ENCODE assay signal across 8 cellular contexts in genomic region chr19:53103141-53103902, GRCh38. TPM values are rescaled to one million over a fixed set of nuclear protein-coding genes. Genes with fewer than 3 reads are reported as not detected.
DNase-seq lines count a peak whose midpoint lies in the region; ATAC-seq and TF ChIP-seq lines count a peak whose summit lies in the region.

TSS of gene ZNF160 (minus strand) at chr19:53103422. CDS start at chr19:53086276, 17,146 bp downstream.

- peak within 1 kb of the TSS; percentile 84 for H3K27ac ChIP-seq in muscle layer of colon (ENCODE audit: low read depth, low read length)

- peak within 1 kb of the TSS; percentile 90 for H3K4me3 ChIP-seq in Jurkat, Clone E6-1 (ENCODE audit: low read length)
- peak within 1 kb of the TSS; percentile 75 to 91 for H3K4me3 ChIP-seq in muscle layer of colon (ENCODE audit: low read depth in 1 of 2, low read length in 2 of 2)

- peak; percentile 92 for DNase-seq in DMS153 (lab: John Stamatoyannopoulos, UW)
- peak; percentile 95 for DNase-seq in Jurkat, Clone E6-1 (ENCODE audit: low read depth, low spot score)
- DNase-seq in activated T-cell treated with anti-CD3 and anti-CD28 coated beads, Interleukin-2, amount 50 U/mL, for 48 hours, result peak; percentile 99 to 100
- peak; percentile 99 for DNase-seq in stimulated activated CD8-positive, alpha-beta memory T cell treated with anti-CD3 and anti-CD28 coated beads, Interleukin-7, amount 100 ng/mL, for 24 hours (ENCODE audit: low read depth)

- no peaks in the 10 kb centered on the region for H3K27me3 ChIP-seq in muscle layer of colon (ENCODE audit: control insufficient read depth in 1 of 2, insufficient read depth in 2 of 2, low read length in 2 of 2)

- peak within 1 kb of the TSS; percentile 61 for H3K9ac ChIP-seq in muscle layer of colon (ENCODE audit: low read length)

- peaks cover 12% of the 10 kb centered on the region for H3K4me1 ChIP-seq in muscle layer of colon (ENCODE audit: insufficient read depth, low read length)

- H3K36me3 ChIP-seq in muscle layer of colon (ENCODE audit: insufficient read depth, low read length), result peaks cover 13% of the 10 kb centered on the region

- ATAC-seq in GM21576 (IDR thresholded peaks at IDR 0.05; ENCODE audit: unreplicated experiment) (peak; percentile 91), esophagus mucosa (peak; percentile 98)

- no peaks in the 10 kb centered on the region for H3K9me3 ChIP-seq in muscle layer of colon (ENCODE audit: low read length)

TF ChIP-seq in PFSK-1, 5 proteins besides CTCF, POLR2A, EP300 and RAD21:
- peak; percentile 64; the same call in 1 of the 2 replicates for TF ChIP-seq POLR2AphosphoS5 (IDR thresholded peaks at IDR 0.05; ENCODE audit: low read depth, low read length)
- TF ChIP-seq FOXP2 (optimal IDR thresholded peaks at IDR 0.05; ENCODE audit: borderline replicate concordance, extremely low read depth, extremely low read length, insufficient read depth), result no peak
- peak; percentile 67; the same call in 1 of the 2 replicates for TF ChIP-seq TAF1 (IDR thresholded peaks at IDR 0.05; ENCODE audit: borderline replicate concordance, insufficient read depth, low read length)
- TF ChIP-seq SIN3A (IDR thresholded peaks at IDR 0.05; ENCODE audit: borderline replicate concordance, insufficient read depth, low read length), result no peak
- TF ChIP-seq REST (IDR thresholded peaks at IDR 0.05; ENCODE audit: insufficient read depth in 1 of 2, low read depth in 2 of 2, low read length in 2 of 2), result no peak

RNA-seq across cellular contexts. Expression of gene ZNF160, which starts in this region (rescaled TPM):
- polyA plus RNA-seq in Jurkat, Clone E6-1 (2012; ENCODE audit: insufficient read depth, insufficient read length), result 13.5 TPM
- polyA plus RNA-seq in PFSK-1 (2012; ENCODE audit: insufficient read length, low read depth), result 2.6 TPM
- 9.2 TPM for total RNA-seq in esophagus mucosa

Comparison
In these comparisons a context has a peak if more than half of its experiments do, and no peak if none do; other contexts are left out.
1. Peak in every context shown above with its lines: DNase-seq, ATAC-seq, H3K4me3 ChIP-seq and H3K27ac ChIP-seq.